In the genomic region with DNA sequence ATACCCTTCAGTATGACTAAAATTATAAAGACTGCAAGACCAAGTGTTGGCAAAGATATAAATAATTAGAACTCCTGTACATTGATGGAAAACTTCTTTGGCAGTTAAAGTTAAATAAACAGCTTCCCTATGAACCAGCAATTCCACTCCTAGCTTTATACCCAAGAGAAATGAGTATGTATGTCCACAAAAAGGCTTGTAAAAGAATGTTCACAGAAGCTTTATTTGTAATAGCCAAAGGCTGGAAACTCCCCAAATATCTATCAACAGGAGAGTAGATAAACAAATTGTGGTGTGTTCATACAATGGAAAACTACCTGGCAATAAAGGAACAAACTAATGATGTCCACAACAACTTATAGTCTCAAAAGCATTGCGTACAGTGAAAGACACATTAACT, we compare ENCODE assay signal across 21 cellular contexts.
"Had no signal": no experiment of that assay in that cellular context is flagged by ENCODE, and none has a peak within 500 bp of the region (broad histone marks: within the 10 kb centered on the region; RNA-seq: fewer than 3 reads in every experiment).

No MANE protein-coding gene starts in this region.

- ATAC-seq: activated CD4-positive, CD25-positive, alpha-beta regulatory T cell treated with anti-CD3 and anti-CD28 coated beads, Interleukin-2, amount 50 U/mL, for 24 hours; activated CD8-positive, alpha-beta memory T cell treated with anti-CD3 and anti-CD28 coated beads, Interleukin-2, amount 10 ng/mL, durations not matched to agents 7 days and 5 days; activated CD8-positive, alpha-beta T cell treated with anti-CD3 and anti-CD28 coated beads for 36 hours; heart right ventricle; left lobe of liver; naive thymus-derived CD4-positive, alpha-beta T cell had no signal

- H3K36me3 Mint-ChIP-seq: activated CD8-positive, alpha-beta memory T cell treated with anti-CD3 and anti-CD28 coated beads, Interleukin-2, amount 10 ng/mL, durations not matched to agents 7 days and 5 days; activated naive CD4-positive, alpha-beta T cell treated with anti-CD3 and anti-CD28 coated beads, Interleukin-2, amount 10 ng/mL, durations not matched to agents 7 days and 5 days; naive thymus-derived CD4-positive, alpha-beta T cell had no signal

- H3K27ac Mint-ChIP-seq: activated CD4-positive, alpha-beta T cell treated with anti-CD3 and anti-CD28 coated beads, Interleukin-2, amount 10 ng/mL, durations not matched to agents 24 days and 14 days; activated CD8-positive, alpha-beta memory T cell treated with anti-CD3 and anti-CD28 coated beads, Interleukin-2, amount 10 ng/mL, durations not matched to agents 7 days and 5 days; activated CD8-positive, alpha-beta T cell treated with anti-CD3 and anti-CD28 coated beads for 36 hours; activated naive CD4-positive, alpha-beta T cell treated with anti-CD3 and anti-CD28 coated beads, Interleukin-2, amount 10 ng/mL, durations not matched to agents 7 days and 5 days; naive thymus-derived CD4-positive, alpha-beta T cell; progenitor cell of endocrine pancreas had no signal

- H3K27me3 Mint-ChIP-seq: activated CD8-positive, alpha-beta memory T cell treated with anti-CD3 and anti-CD28 coated beads, Interleukin-2, amount 10 ng/mL, durations not matched to agents 7 days and 5 days; activated naive CD4-positive, alpha-beta T cell treated with anti-CD3 and anti-CD28 coated beads, Interleukin-2, amount 10 ng/mL, durations not matched to agents 7 days and 5 days; progenitor cell of endocrine pancreas had no signal

- H3K9me3 ChIP-seq: heart right ventricle, sigmoid colon, thyroid gland had no signal

- H3K9me3 Mint-ChIP-seq: activated CD4-positive, alpha-beta T cell treated with anti-CD3 and anti-CD28 coated beads, Interleukin-2, amount 10 ng/mL, durations not matched to agents 24 days and 14 days; activated CD8-positive, alpha-beta T cell treated with anti-CD3 and anti-CD28 coated beads for 36 hours; activated naive CD4-positive, alpha-beta T cell treated with anti-CD3 and anti-CD28 coated beads, Interleukin-2, amount 10 ng/mL, durations not matched to agents 7 days and 5 days; naive thymus-derived CD4-positive, alpha-beta T cell had no signal

- H3K4me1 ChIP-seq: heart right ventricle had no signal

- H3K36me3 ChIP-seq: cardiac muscle cell, heart right ventricle, sigmoid colon, thyroid gland had no signal

- DNase-seq: activated CD4-positive, alpha-beta T cell treated with anti-CD3 and anti-CD28 coated beads, Interleukin-2, amount 10 ng/mL, durations not matched to agents 24 days and 14 days; activated CD8-positive, alpha-beta memory T cell treated with anti-CD3 and anti-CD28 coated beads, Interleukin-2, amount 10 ng/mL, durations not matched to agents 7 days and 5 days; activated CD8-positive, alpha-beta T cell treated with anti-CD3 and anti-CD28 coated beads for 36 hours; activated effector memory CD4-positive, alpha-beta T cell treated with anti-CD3 and anti-CD28 coated beads, Interleukin-2, amount 50 U/mL, for 16 hours; activated naive CD4-positive, alpha-beta T cell treated with anti-CD3 and anti-CD28 coated beads, Interleukin-2, amount 10 ng/mL, durations not matched to agents 7 days and 5 days; activated T-cell treated with anti-CD3 and anti-CD28 coated beads for 4 hours; amygdala; erythroblast; heart right ventricle; naive thymus-derived CD4-positive, alpha-beta T cell; retina; sigmoid colon; stimulated activated CD4-positive, alpha-beta T cell treated with anti-CD3 and anti-CD28 coated beads, Interleukin-4, amount 100 ng/mL, for 24 hours; stimulated activated naive CD4-positive, alpha-beta T cell treated with Interleukin-2 at 50 U/mL for 16 hours; thyroid gland had no signal

- H3K27me3 ChIP-seq: cardiac muscle cell, sigmoid colon, thyroid gland had no signal

- H3K27ac ChIP-seq: cardiac muscle cell, heart right ventricle, thyroid gland had no signal

- H3K4me1 Mint-ChIP-seq: activated CD4-positive, alpha-beta T cell treated with anti-CD3 and anti-CD28 coated beads, Interleukin-2, amount 10 ng/mL, durations not matched to agents 24 days and 14 days; activated CD8-positive, alpha-beta memory T cell treated with anti-CD3 and anti-CD28 coated beads, Interleukin-2, amount 10 ng/mL, durations not matched to agents 7 days and 5 days; activated naive CD4-positive, alpha-beta T cell treated with anti-CD3 and anti-CD28 coated beads, Interleukin-2, amount 10 ng/mL, durations not matched to agents 7 days and 5 days; naive thymus-derived CD4-positive, alpha-beta T cell; neural crest cell had no signal

- H3K4me3 Mint-ChIP-seq: activated CD4-positive, alpha-beta T cell treated with anti-CD3 and anti-CD28 coated beads, Interleukin-2, amount 10 ng/mL, durations not matched to agents 24 days and 14 days; activated CD8-positive, alpha-beta memory T cell treated with anti-CD3 and anti-CD28 coated beads, Interleukin-2, amount 10 ng/mL, durations not matched to agents 7 days and 5 days; activated CD8-positive, alpha-beta T cell treated with anti-CD3 and anti-CD28 coated beads for 36 hours; activated naive CD4-positive, alpha-beta T cell treated with anti-CD3 and anti-CD28 coated beads, Interleukin-2, amount 10 ng/mL, durations not matched to agents 7 days and 5 days; naive thymus-derived CD4-positive, alpha-beta T cell; neural crest cell had no signal

- H3K4me3 ChIP-seq: cardiac muscle cell, heart right ventricle, lung, sigmoid colon, thyroid gland had no signal
